19 cellular contexts compared by ENCODE assay signal in genomic region chr9:132723809-132724208, GRCh38. TPM values are rescaled to one million over a fixed set of nuclear protein-coding genes. Genes with fewer than 3 reads are reported as not detected.
DNase-seq lines count a peak whose midpoint lies in the region; ATAC-seq and TF ChIP-seq lines count a peak whose summit lies in the region.
"Had no signal": no experiment of that assay in that cellular context is flagged by ENCODE, and none has a peak within 500 bp of the region (broad histone marks: within the 10 kb centered on the region; RNA-seq: fewer than 3 reads in every experiment).

No MANE protein-coding gene starts in this region.

- no peak for TF ChIP-seq POLR2A in suprapubic skin (IDR thresholded peaks at IDR 0.05)

- CTCF ChIA-PET in HEK293 (lab: Yijun Ruan, JAX) = no interaction called here

- no peak overlapping the region for H3K4me2 ChIP-seq in neural cell (ENCODE audit: low read length)
- H3K4me2 ChIP-seq: BLaER1 treated with 17β-estradiol and CSF1 and Interleukin-3, amounts not matched to agents 10 nM and 100 nM had no signal

- no CpG with 5 or more reads among the region's 4 CpGs for WGBS in suprapubic skin

- H4K20me1 ChIP-seq in neural cell (ENCODE audit: insufficient read depth) = no peaks in the 10 kb centered on the region
- H4K20me1 ChIP-seq: BLaER1 treated with 17β-estradiol and CSF1 and Interleukin-3, amounts not matched to agents 10 nM and 100 nM had no signal

- H3K9ac ChIP-seq in neural cell (ENCODE audit: low read length) = no peak overlapping the region
- H3K9ac ChIP-seq: BLaER1 treated with 17β-estradiol and CSF1 and Interleukin-3, amounts not matched to agents 10 nM and 100 nM had no signal

- H3K27me3 ChIP-seq in neural cell (ENCODE audit: insufficient read depth, low read depth, low read length) (no peaks in the 10 kb centered on the region), suprapubic skin (peaks cover 1% of the 10 kb centered on the region)
- H3K27me3 ChIP-seq: BLaER1 treated with 17β-estradiol and CSF1 and Interleukin-3, amounts not matched to agents 10 nM and 100 nM had no signal

- TF ChIP-seq EP300 in neural cell (conservative IDR thresholded peaks at IDR 0.05; ENCODE audit: poor library complexity, severe bottlenecking) (no peak), suprapubic skin (IDR thresholded peaks at IDR 0.05) (no peak)

- no peak overlapping the region for H3K27ac ChIP-seq in HEK293 (ENCODE audit: extremely low read depth, low read depth, low read length)
- H3K27ac ChIP-seq in coronary artery = no peak overlapping the region
- H3K27ac ChIP-seq in neural cell (ENCODE audit: low read length) = no peak overlapping the region
- no peak overlapping the region for H3K27ac ChIP-seq in suprapubic skin
- H3K27ac ChIP-seq: BLaER1 treated with 17β-estradiol and CSF1 and Interleukin-3, amounts not matched to agents 10 nM and 100 nM; C4-2B had no signal

- ATAC-seq in GM21825 (IDR thresholded peaks at IDR 0.05; ENCODE audit: unreplicated experiment) (no peak), HG02973 (IDR thresholded peaks at IDR 0.05; ENCODE audit: unreplicated experiment) (no peak)
- ATAC-seq: CD8-positive, alpha-beta T cell had no signal

- no peak for TF ChIP-seq CTCF in HEK293 (tag by site-specific recombination; IDR thresholded peaks at IDR 0.05)
- no peak for TF ChIP-seq CTCF in coronary artery (IDR thresholded peaks at IDR 0.05)
- no peak for TF ChIP-seq CTCF in neural cell (IDR thresholded peaks at IDR 0.05; ENCODE audit: poor library complexity, severe bottlenecking)
- no peak for TF ChIP-seq CTCF in suprapubic skin (IDR thresholded peaks at IDR 0.05)

- H3K4me1 ChIP-seq in HEK293 (ENCODE audit: control insufficient read depth, insufficient read depth, low read length) = no peaks in the 10 kb centered on the region
- peaks cover 5% of the 10 kb centered on the region for H3K4me1 ChIP-seq in suprapubic skin
- H3K4me1 ChIP-seq: Caco-2 had no signal

- no peaks in the 10 kb centered on the region for H3F3A ChIP-seq in neural cell (ENCODE audit: insufficient read depth, low read length, poor library complexity, severe bottlenecking)

- no peaks in the 10 kb centered on the region for H3K9me2 ChIP-seq in neural cell (ENCODE audit: insufficient read depth, low read length)

- peak; percentile 9 for DNase-seq in AG20443 (ENCODE audit: low spot score)
- DNase-seq in coronary artery (ENCODE audit: low spot score) = peak; percentile 47
- no peak for DNase-seq in retina
- no peak for DNase-seq in suprapubic skin (ENCODE audit: low spot score in 2 of 2)
- DNase-seq: 8988T; ACHN; AML-193; Caco-2; Calu3; CD4-positive, alpha-beta T cell; CD8-positive, alpha-beta T cell; DMS79 treated with DMSO at 0.1 percent for 48 hours; GF-D8 had no signal

- no peak for TF ChIP-seq RAD21 in neural cell (conservative IDR thresholded peaks at IDR 0.05)

- no peak overlapping the region for H3K4me3 ChIP-seq in HEK293 (ENCODE audit: low read depth, low read length)
- H3K4me3 ChIP-seq in coronary artery = no peak overlapping the region
- peak overlapping the region; percentile 13 for H3K4me3 ChIP-seq in neural cell (ENCODE audit: low read length)
- no peak overlapping the region for H3K4me3 ChIP-seq in suprapubic skin
- H3K4me3 ChIP-seq: BLaER1 treated with 17β-estradiol and CSF1 and Interleukin-3, amounts not matched to agents 10 nM and 100 nM had no signal

- H3K9me3 ChIP-seq in HEK293 (ENCODE audit: control insufficient read depth, insufficient read depth, low read depth, low read length) (no peaks in the 10 kb centered on the region), neural cell (ENCODE audit: low read length) (no peaks in the 10 kb centered on the region), suprapubic skin (no peaks in the 10 kb centered on the region)
- H3K9me3 ChIP-seq: BLaER1 treated with 17β-estradiol and CSF1 and Interleukin-3, amounts not matched to agents 10 nM and 100 nM; Caco-2 had no signal

- H3K79me2 ChIP-seq in neural cell (replicated peaks; ENCODE audit: insufficient read depth, low read length) = no peaks in the 10 kb centered on the region

- no peaks in the 10 kb centered on the region for H3K36me3 ChIP-seq in HEK293 (ENCODE audit: control insufficient read depth in 2 of 2, insufficient read depth in 1 of 2, low read length in 2 of 2)
- no peaks in the 10 kb centered on the region for H3K36me3 ChIP-seq in neural cell (ENCODE audit: insufficient read depth, low read length)
- no peaks in the 10 kb centered on the region for H3K36me3 ChIP-seq in suprapubic skin
- H3K36me3 ChIP-seq: BLaER1 treated with 17β-estradiol and CSF1 and Interleukin-3, amounts not matched to agents 10 nM and 100 nM had no signal

- POLR2A ChIA-PET in HEK293 (lab: Yijun Ruan, JAX) = no interaction called here

- no peak overlapping the region for H2AFZ ChIP-seq in neural cell (ENCODE audit: low read depth, low read length)

TF ChIP-seq in HEK293, 187 proteins besides CTCF, POLR2A, EP300 and RAD21:
- no peak for TF ChIP-seq ZNF513 (tag by site-specific recombination; IDR thresholded peaks at IDR 0.05)
- TF ChIP-seq ZIC2 (tag by site-specific recombination; IDR thresholded peaks at IDR 0.05) = peak; percentile 64; the same call in 1 of the 2 replicates
- peak; percentile 71 for TF ChIP-seq ZNF335 (tag by site-specific recombination; conservative IDR thresholded peaks at IDR 0.05)
- TF ChIP-seq GLIS1 (tag by site-specific recombination; IDR thresholded peaks at IDR 0.05) = peak; percentile 18; the same call in 1 of the 2 replicates
- TF ChIP-seq, protein P1, sequence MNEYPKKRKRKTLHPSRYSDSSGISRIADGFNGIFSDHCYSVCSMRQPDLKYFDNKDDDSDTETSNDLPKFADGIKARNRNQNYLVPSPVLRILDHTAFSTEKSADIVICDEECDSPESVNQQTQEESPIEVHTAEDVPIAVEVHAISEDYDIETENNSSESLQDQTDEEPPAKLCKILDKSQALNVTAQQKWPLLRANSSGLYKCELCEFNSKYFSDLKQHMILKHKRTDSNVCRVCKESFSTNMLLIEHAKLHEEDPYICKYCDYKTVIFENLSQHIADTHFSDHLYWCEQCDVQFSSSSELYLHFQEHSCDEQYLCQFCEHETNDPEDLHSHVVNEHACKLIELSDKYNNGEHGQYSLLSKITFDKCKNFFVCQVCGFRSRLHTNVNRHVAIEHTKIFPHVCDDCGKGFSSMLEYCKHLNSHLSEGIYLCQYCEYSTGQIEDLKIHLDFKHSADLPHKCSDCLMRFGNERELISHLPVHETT (tag by site-specific recombination; IDR thresholded peaks at IDR 0.05) = no peak
- no peak for TF ChIP-seq ZNF76 (tag by site-specific recombination; IDR thresholded peaks at IDR 0.05; ENCODE audit: borderline replicate concordance, low read depth)

TF ChIP-seq in neural cell, 6 proteins besides CTCF, POLR2A, EP300 and RAD21:
- TF ChIP-seq EZH2 (IDR thresholded peaks at IDR 0.05; ENCODE audit: borderline replicate concordance, insufficient read depth, low read length, poor library complexity, severe bottlenecking) = no peak
- TF ChIP-seq MXI1 (conservative IDR thresholded peaks at IDR 0.05; ENCODE audit: poor library complexity, severe bottlenecking) = no peak
- no peak for TF ChIP-seq POLR2AphosphoS5 (IDR thresholded peaks at IDR 0.05)
- TF ChIP-seq, protein P2, sequence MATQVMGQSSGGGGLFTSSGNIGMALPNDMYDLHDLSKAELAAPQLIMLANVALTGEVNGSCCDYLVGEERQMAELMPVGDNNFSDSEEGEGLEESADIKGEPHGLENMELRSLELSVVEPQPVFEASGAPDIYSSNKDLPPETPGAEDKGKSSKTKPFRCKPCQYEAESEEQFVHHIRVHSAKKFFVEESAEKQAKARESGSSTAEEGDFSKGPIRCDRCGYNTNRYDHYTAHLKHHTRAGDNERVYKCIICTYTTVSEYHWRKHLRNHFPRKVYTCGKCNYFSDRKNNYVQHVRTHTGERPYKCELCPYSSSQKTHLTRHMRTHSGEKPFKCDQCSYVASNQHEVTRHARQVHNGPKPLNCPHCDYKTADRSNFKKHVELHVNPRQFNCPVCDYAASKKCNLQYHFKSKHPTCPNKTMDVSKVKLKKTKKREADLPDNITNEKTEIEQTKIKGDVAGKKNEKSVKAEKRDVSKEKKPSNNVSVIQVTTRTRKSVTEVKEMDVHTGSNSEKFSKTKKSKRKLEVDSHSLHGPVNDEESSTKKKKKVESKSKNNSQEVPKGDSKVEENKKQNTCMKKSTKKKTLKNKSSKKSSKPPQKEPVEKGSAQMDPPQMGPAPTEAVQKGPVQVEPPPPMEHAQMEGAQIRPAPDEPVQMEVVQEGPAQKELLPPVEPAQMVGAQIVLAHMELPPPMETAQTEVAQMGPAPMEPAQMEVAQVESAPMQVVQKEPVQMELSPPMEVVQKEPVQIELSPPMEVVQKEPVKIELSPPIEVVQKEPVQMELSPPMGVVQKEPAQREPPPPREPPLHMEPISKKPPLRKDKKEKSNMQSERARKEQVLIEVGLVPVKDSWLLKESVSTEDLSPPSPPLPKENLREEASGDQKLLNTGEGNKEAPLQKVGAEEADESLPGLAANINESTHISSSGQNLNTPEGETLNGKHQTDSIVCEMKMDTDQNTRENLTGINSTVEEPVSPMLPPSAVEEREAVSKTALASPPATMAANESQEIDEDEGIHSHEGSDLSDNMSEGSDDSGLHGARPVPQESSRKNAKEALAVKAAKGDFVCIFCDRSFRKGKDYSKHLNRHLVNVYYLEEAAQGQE (IDR thresholded peaks at IDR 0.05; ENCODE audit: borderline replicate concordance) = no peak
- TF ChIP-seq TAF1 (IDR thresholded peaks at IDR 0.05; ENCODE audit: low read depth) = no peak
- TF ChIP-seq SMC3 (conservative IDR thresholded peaks at IDR 0.05; ENCODE audit: poor library complexity) = no peak
TF ChIP-seq in neural cell: peak in this region for 0.

RNA-seq across cellular contexts. Expression of gene GTF3C4, which starts 53.5 kb away (rescaled TPM):
- polyA plus RNA-seq in neural cell = 10.5 and 11.1 TPM in 2 replicates
- 34.1 and 40.3 TPM in 2 replicates for polyA minus RNA-seq in neural cell
- 10 to 100 TPM; 16.6 to 25.9 (median 24.1) TPM for total RNA-seq in suprapubic skin

RNA-seq across cellular contexts. Expression of gene DDX31, which starts 54.0 kb away (rescaled TPM):
- 12.8 and 17.9 TPM in 2 replicates for polyA plus RNA-seq in neural cell
- 14.2 and 14.6 TPM in 2 replicates for polyA minus RNA-seq in neural cell
- total RNA-seq in suprapubic skin = 10 to 100 TPM; 18.6 to 35.8 (median 20.5) TPM

Comparison
In these comparisons a context has a peak if more than half of its experiments do, and no peak if none do; other contexts are left out.
1. DNase-seq: peak in AG20443 (single experiment) and coronary artery (single experiment); none in retina (single experiment) and suprapubic skin (0 of 2).